Comparison of ENCODE assay signal across 1 cellular context in genomic region chr6:136893187-136893586, GRCh38.
TF ChIP-seq lines count a peak whose summit lies in the region.

No MANE protein-coding gene starts in this region.

TF ChIP-seq in WTC11, 78 proteins besides CTCF, POLR2A, EP300 and RAD21 (continued from another document):
- TF ChIP-seq E2F5 (CRISPR knock-in tag; IDR thresholded peaks at IDR 0.05): no peak
